In the genomic region with DNA sequence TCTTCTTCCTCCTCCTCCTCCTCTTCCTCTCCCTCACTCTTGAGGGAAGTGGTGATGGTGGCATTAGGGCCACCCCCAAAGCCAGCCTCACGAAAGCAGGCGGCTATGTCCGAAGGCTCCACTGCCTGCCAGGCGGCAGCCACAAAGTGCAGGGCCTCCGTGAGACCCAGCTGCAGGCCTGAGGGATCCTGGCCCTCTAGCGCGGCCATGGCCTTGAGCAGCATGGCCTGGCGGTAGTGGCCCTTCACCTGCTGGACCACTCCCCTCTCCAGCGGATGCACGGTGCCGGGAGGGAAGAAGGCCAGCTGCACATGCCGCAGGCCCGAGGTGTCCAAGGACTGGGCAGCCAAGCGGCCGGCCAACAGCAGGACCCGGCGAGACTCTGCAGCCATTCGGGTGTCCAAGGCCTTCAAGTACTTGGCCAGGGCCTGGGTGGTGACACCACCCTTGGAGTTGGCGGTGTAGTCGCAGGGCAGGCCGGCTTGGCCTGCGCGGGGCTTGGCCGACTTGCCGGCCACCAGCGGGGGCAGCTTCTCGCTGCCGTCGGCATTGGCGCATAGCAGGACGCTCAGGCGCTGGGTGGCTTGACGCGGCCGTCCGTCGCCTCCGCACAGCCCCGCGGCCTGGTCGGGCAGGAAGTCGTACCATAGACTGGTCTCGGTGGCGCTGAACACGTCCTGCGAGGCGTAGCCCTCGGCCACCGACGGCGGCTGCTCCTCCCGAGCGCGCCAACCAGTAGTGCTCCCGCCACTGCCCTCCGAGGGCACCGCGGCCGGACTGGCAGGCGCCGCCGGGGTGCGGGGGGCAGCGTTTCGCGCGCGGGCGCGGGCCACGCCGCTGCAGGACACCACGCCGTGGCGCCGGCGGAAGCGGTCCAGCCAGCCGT, we compare ENCODE assay signal across 1 cellular context.
A peak's percentile ranks its signal among the peaks of the same experiment; 100 is the strongest.
TF ChIP-seq lines count a peak whose summit lies in the region.

No MANE protein-coding gene starts in this region.

TF ChIP-seq in HepG2, 621 proteins besides CTCF, POLR2A, EP300 and RAD21 (continued from another document and continues in another):
- TF ChIP-seq, protein P1, sequence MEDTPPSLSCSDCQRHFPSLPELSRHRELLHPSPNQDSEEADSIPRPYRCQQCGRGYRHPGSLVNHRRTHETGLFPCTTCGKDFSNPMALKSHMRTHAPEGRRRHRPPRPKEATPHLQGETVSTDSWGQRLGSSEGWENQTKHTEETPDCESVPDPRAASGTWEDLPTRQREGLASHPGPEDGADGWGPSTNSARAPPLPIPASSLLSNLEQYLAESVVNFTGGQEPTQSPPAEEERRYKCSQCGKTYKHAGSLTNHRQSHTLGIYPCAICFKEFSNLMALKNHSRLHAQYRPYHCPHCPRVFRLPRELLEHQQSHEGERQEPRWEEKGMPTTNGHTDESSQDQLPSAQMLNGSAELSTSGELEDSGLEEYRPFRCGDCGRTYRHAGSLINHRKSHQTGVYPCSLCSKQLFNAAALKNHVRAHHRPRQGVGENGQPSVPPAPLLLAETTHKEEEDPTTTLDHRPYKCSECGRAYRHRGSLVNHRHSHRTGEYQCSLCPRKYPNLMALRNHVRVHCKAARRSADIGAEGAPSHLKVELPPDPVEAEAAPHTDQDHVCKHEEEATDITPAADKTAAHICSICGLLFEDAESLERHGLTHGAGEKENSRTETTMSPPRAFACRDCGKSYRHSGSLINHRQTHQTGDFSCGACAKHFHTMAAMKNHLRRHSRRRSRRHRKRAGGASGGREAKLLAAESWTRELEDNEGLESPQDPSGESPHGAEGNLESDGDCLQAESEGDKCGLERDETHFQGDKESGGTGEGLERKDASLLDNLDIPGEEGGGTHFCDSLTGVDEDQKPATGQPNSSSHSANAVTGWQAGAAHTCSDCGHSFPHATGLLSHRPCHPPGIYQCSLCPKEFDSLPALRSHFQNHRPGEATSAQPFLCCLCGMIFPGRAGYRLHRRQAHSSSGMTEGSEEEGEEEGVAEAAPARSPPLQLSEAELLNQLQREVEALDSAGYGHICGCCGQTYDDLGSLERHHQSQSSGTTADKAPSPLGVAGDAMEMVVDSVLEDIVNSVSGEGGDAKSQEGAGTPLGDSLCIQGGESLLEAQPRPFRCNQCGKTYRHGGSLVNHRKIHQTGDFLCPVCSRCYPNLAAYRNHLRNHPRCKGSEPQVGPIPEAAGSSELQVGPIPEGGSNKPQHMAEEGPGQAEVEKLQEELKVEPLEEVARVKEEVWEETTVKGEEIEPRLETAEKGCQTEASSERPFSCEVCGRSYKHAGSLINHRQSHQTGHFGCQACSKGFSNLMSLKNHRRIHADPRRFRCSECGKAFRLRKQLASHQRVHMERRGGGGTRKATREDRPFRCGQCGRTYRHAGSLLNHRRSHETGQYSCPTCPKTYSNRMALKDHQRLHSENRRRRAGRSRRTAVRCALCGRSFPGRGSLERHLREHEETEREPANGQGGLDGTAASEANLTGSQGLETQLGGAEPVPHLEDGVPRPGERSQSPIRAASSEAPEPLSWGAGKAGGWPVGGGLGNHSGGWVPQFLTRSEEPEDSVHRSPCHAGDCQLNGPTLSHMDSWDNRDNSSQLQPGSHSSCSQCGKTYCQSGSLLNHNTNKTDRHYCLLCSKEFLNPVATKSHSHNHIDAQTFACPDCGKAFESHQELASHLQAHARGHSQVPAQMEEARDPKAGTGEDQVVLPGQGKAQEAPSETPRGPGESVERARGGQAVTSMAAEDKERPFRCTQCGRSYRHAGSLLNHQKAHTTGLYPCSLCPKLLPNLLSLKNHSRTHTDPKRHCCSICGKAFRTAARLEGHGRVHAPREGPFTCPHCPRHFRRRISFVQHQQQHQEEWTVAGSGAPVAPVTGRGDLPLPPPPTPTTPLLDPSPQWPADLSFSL (CRISPR knock-in tag; IDR thresholded peaks at IDR 0.05): no peak
- TF ChIP-seq, protein P2, sequence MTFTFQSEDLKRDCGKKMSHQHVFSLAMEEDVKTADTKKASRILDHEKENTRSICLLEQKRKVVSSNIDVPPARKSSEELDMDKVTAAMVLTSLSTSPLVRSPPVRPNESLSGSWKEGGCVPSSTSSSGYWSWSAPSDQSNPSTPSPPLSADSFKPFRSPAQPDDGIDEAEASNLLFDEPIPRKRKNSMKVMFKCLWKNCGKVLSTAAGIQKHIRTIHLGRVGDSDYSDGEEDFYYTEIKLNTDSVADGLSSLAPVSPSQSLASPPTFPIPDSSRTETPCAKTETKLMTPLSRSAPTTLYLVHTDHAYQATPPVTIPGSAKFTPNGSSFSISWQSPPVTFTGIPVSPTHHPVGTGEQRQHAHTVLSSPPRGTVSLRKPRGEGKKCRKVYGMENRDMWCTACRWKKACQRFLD (CRISPR knock-in tag; IDR thresholded peaks at IDR 0.05; ENCODE audit: borderline replicate concordance): 0 out of 2 replicates have a peak, but pooled peaks have one; percentile 50
- TF ChIP-seq, protein P3, sequence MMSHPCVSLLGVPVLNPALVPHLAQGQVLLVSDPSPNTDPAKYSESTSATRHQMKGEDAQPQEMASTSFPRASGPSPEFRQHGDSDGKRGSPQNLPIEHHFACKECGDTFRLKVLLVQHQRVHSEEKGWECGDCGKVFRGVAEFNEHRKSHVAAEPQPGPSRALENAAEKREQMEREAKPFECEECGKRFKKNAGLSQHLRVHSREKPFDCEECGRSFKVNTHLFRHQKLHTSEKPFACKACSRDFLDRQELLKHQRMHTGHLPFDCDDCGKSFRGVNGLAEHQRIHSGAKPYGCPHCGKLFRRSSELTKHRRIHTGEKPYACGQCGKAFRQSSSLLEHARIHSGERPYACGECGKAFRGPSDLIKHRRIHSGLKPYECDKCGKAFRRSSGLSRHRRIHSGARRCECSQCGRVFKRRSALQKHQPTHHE (CRISPR knock-in tag; IDR thresholded peaks at IDR 0.05; ENCODE audit: borderline replicate concordance): no peak
- TF ChIP-seq CCAR2 (optimal IDR thresholded peaks at IDR 0.05; ENCODE audit: low read depth, low read length) (no peak), ZBTB38 (CRISPR knock-in tag; IDR thresholded peaks at IDR 0.05) (peak; percentile 100), SATB2 (CRISPR knock-in tag; IDR thresholded peaks at IDR 0.05) (no peak), ZNF616 (CRISPR knock-in tag; IDR thresholded peaks at IDR 0.05; ENCODE audit: low read depth) (peak; percentile 88), ZNF564 (CRISPR knock-in tag; IDR thresholded peaks at IDR 0.05) (peak; percentile 81), ZNF431 (CRISPR knock-in tag; IDR thresholded peaks at IDR 0.05; ENCODE audit: borderline replicate concordance, low read depth) (0 out of 2 replicates have a peak, but pooled peaks have one; percentile 45), KDM5B (CRISPR knock-in tag; IDR thresholded peaks at IDR 0.05; ENCODE audit: borderline replicate concordance) (peak; percentile 52; the same call in 1 of the 2 replicates), ZNF235 (CRISPR knock-in tag; IDR thresholded peaks at IDR 0.05; ENCODE audit: borderline replicate concordance) (no peak), ZNF230 (CRISPR knock-in tag; IDR thresholded peaks at IDR 0.05) (no peak), ADNP (CRISPR knock-in tag; IDR thresholded peaks at IDR 0.05) (no peak), ZNF563 (CRISPR knock-in tag; IDR thresholded peaks at IDR 0.05) (0 out of 2 replicates have a peak, but pooled peaks have one; percentile 51), HDAC2 (CRISPR knock-in tag; IDR thresholded peaks at IDR 0.05) (no peak; the same call in 1 of the 2 replicates), NR2C2 (CRISPR knock-in tag; IDR thresholded peaks at IDR 0.05; ENCODE audit: borderline replicate concordance) (0 out of 2 replicates have a peak, but pooled peaks have one; percentile 16), MEIS1 (CRISPR knock-in tag; IDR thresholded peaks at IDR 0.05; ENCODE audit: borderline replicate concordance) (no peak), NR1H2 (CRISPR knock-in tag; IDR thresholded peaks at IDR 0.05; ENCODE audit: borderline replicate concordance, low read depth) (peak; percentile 91), KMT2A (CRISPR knock-in tag; IDR thresholded peaks at IDR 0.05) (0 out of 2 replicates have a peak, but pooled peaks have one; percentile 24), NKX3-1 (CRISPR knock-in tag; IDR thresholded peaks at IDR 0.05) (no peak), ZNF7 (CRISPR knock-in tag; IDR thresholded peaks at IDR 0.05) (no peak), ZNF30 (CRISPR knock-in tag; IDR thresholded peaks at IDR 0.05) (no peak), CENPT (CRISPR knock-in tag; IDR thresholded peaks at IDR 0.05; ENCODE audit: low read depth) (no peak), AHR (CRISPR knock-in tag; IDR thresholded peaks at IDR 0.05) (peak; percentile 65; the same call in 1 of the 2 replicates), POLR2AphosphoS2 (IDR thresholded peaks at IDR 0.05; ENCODE audit: low read depth, low read length) (no peak), ZNF709 (CRISPR knock-in tag; IDR thresholded peaks at IDR 0.05) (peak; percentile 77; the same call in 1 of the 2 replicates)
- TF ChIP-seq, protein P4, sequence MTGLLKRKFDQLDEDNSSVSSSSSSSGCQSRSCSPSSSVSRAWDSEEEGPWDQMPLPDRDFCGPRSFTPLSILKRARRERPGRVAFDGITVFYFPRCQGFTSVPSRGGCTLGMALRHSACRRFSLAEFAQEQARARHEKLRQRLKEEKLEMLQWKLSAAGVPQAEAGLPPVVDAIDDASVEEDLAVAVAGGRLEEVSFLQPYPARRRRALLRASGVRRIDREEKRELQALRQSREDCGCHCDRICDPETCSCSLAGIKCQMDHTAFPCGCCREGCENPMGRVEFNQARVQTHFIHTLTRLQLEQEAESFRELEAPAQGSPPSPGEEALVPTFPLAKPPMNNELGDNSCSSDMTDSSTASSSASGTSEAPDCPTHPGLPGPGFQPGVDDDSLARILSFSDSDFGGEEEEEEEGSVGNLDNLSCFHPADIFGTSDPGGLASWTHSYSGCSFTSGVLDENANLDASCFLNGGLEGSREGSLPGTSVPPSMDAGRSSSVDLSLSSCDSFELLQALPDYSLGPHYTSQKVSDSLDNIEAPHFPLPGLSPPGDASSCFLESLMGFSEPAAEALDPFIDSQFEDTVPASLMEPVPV (CRISPR knock-in tag; IDR thresholded peaks at IDR 0.05): no peak
- TF ChIP-seq, protein P5, sequence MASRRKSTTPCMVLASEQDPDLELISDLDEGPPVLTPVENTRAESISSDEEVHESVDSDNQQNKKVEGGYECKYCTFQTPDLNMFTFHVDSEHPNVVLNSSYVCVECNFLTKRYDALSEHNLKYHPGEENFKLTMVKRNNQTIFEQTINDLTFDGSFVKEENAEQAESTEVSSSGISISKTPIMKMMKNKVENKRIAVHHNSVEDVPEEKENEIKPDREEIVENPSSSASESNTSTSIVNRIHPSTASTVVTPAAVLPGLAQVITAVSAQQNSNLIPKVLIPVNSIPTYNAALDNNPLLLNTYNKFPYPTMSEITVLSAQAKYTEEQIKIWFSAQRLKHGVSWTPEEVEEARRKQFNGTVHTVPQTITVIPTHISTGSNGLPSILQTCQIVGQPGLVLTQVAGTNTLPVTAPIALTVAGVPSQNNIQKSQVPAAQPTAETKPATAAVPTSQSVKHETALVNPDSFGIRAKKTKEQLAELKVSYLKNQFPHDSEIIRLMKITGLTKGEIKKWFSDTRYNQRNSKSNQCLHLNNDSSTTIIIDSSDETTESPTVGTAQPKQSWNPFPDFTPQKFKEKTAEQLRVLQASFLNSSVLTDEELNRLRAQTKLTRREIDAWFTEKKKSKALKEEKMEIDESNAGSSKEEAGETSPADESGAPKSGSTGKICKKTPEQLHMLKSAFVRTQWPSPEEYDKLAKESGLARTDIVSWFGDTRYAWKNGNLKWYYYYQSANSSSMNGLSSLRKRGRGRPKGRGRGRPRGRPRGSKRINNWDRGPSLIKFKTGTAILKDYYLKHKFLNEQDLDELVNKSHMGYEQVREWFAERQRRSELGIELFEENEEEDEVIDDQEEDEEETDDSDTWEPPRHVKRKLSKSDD (CRISPR knock-in tag; IDR thresholded peaks at IDR 0.05; ENCODE audit: low read depth): no peak; the same call in 1 of the 2 replicates
- TF ChIP-seq, protein P6, sequence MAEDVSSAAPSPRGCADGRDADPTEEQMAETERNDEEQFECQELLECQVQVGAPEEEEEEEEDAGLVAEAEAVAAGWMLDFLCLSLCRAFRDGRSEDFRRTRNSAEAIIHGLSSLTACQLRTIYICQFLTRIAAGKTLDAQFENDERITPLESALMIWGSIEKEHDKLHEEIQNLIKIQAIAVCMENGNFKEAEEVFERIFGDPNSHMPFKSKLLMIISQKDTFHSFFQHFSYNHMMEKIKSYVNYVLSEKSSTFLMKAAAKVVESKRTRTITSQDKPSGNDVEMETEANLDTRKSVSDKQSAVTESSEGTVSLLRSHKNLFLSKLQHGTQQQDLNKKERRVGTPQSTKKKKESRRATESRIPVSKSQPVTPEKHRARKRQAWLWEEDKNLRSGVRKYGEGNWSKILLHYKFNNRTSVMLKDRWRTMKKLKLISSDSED (CRISPR knock-in tag; IDR thresholded peaks at IDR 0.05): no peak
- TF ChIP-seq, protein P7, sequence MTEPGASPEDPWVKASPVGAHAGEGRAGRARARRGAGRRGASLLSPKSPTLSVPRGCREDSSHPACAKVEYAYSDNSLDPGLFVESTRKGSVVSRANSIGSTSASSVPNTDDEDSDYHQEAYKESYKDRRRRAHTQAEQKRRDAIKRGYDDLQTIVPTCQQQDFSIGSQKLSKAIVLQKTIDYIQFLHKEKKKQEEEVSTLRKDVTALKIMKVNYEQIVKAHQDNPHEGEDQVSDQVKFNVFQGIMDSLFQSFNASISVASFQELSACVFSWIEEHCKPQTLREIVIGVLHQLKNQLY (CRISPR knock-in tag; IDR thresholded peaks at IDR 0.05): no peak
- TF ChIP-seq, protein P8, sequence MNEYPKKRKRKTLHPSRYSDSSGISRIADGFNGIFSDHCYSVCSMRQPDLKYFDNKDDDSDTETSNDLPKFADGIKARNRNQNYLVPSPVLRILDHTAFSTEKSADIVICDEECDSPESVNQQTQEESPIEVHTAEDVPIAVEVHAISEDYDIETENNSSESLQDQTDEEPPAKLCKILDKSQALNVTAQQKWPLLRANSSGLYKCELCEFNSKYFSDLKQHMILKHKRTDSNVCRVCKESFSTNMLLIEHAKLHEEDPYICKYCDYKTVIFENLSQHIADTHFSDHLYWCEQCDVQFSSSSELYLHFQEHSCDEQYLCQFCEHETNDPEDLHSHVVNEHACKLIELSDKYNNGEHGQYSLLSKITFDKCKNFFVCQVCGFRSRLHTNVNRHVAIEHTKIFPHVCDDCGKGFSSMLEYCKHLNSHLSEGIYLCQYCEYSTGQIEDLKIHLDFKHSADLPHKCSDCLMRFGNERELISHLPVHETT (CRISPR knock-in tag; conservative IDR thresholded peaks at IDR 0.05): 0 out of 2 replicates have a peak, but pooled peaks have one; percentile 38
- TF ChIP-seq, protein P9, sequence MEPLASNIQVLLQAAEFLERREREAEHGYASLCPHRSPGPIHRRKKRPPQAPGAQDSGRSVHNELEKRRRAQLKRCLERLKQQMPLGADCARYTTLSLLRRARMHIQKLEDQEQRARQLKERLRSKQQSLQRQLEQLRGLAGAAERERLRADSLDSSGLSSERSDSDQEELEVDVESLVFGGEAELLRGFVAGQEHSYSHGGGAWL (CRISPR knock-in tag; IDR thresholded peaks at IDR 0.05): peak; percentile 21; the same call in 1 of the 2 replicates
